In genomic region chr4:139763668-139764067, GRCh38 we compare ENCODE assay signal across 9 cellular contexts.
DNase-seq lines count a peak whose midpoint lies in the region; ATAC-seq and TF ChIP-seq lines count a peak whose summit lies in the region.
"Had no signal": no experiment of that assay in that cellular context is flagged by ENCODE, and none has a peak within 500 bp of the region (broad histone marks: within the 10 kb centered on the region; RNA-seq: fewer than 3 reads in every experiment).

No MANE protein-coding gene starts in this region.

- peak; percentile 23 for DNase-seq in NCI-H1694 treated with DMSO at 0.1 percent for 48 hours (lab: John Stamatoyannopoulos, UW)
- DNase-seq in NCI-H1694 (lab: John Stamatoyannopoulos, UW): no peak
- DNase-seq in adipocyte (ENCODE audit: low read depth): no peak
- no peak for DNase-seq in lower lobe of right lung
- no peak for DNase-seq in tibial artery
- DNase-seq in activated CD4-positive, CD25-positive, alpha-beta regulatory T cell treated with anti-CD3 and anti-CD28 coated beads, Interleukin-2, amount 50 U/mL, for 72 hours: no peak
- no peak for DNase-seq in omental fat pad (ENCODE audit: low spot score)

- H3K9ac ChIP-seq in adipocyte (ENCODE audit: low read length): peak overlapping the region; percentile 61

- no peak for TF ChIP-seq CTCF in lower lobe of right lung (IDR thresholded peaks at IDR 0.05)
- TF ChIP-seq CTCF in tibial artery (IDR thresholded peaks at IDR 0.05): no peak
- TF ChIP-seq CTCF in omental fat pad (IDR thresholded peaks at IDR 0.05): no peak

- ATAC-seq in lower lobe of right lung (peak; percentile 70 to 75), HG03196 (IDR thresholded peaks at IDR 0.05; ENCODE audit: unreplicated experiment) (no peak), omental fat pad (ENCODE audit: low FRiP score) (no peak)

- peak overlapping the region; percentile 80 for H3K27ac ChIP-seq in lower lobe of right lung
- H3K27ac ChIP-seq in tibial artery: peak overlapping the region; percentile 58 to 69
- H3K27ac ChIP-seq: SJSA1 had no signal

- H3K36me3 ChIP-seq in adipocyte (ENCODE audit: control insufficient read depth, insufficient read depth, low read length, severe bottlenecking) (no peaks in the 10 kb centered on the region), lower lobe of right lung (no peaks in the 10 kb centered on the region), tibial artery (no peaks in the 10 kb centered on the region)
- H3K36me3 ChIP-seq: SJSA1 had no signal

- intact Hi-C loops in lower lobe of right lung (cut with DNase I): no loop called here
- intact Hi-C loops in tibial artery (cut with DNase I; ENCODE audit: low total_unique reads): no loop called here

- H3K27me3 ChIP-seq in adipocyte (replicated peaks; ENCODE audit: control insufficient read depth, insufficient read depth, low read length) (no peaks in the 10 kb centered on the region), lower lobe of right lung (ENCODE audit: low read depth) (no peaks in the 10 kb centered on the region), tibial artery (no peaks in the 10 kb centered on the region)
- H3K27me3 ChIP-seq: SJSA1 had no signal

- H3K4me3 ChIP-seq in adipocyte (ENCODE audit: low read length) (no peak overlapping the region), lower lobe of right lung (peak overlapping the region; percentile 39), tibial artery (peak overlapping the region in 1 of 2 donors; percentile 18)
- H3K4me3 ChIP-seq: SJSA1 had no signal

- H3K4me1 ChIP-seq in adipocyte (ENCODE audit: control insufficient read depth, insufficient read depth, low read length) (peaks cover 41% of the 10 kb centered on the region), lower lobe of right lung (peaks cover 47% of the 10 kb centered on the region), tibial artery (peaks cover 0 to 40% (median 29%) of the 10 kb centered on the region in 4 donors)
- H3K4me1 ChIP-seq: SJSA1 had no signal

- no peaks in the 10 kb centered on the region for H3K9me3 ChIP-seq in adipocyte (ENCODE audit: control insufficient read depth, low read length)
- H3K9me3 ChIP-seq in lower lobe of right lung: no peaks in the 10 kb centered on the region
- no peaks in the 10 kb centered on the region for H3K9me3 ChIP-seq in tibial artery
- H3K9me3 ChIP-seq: SJSA1 had no signal

Comparison
In these comparisons a context has a peak if more than half of its experiments do, and no peak if none do; other contexts are left out.
1. ATAC-seq: peak in lower lobe of right lung (2 of 2); none in HG03196 (single experiment) and omental fat pad (single experiment).